Comparison of ENCODE assay signal across 8 cellular contexts in the genomic region with DNA sequence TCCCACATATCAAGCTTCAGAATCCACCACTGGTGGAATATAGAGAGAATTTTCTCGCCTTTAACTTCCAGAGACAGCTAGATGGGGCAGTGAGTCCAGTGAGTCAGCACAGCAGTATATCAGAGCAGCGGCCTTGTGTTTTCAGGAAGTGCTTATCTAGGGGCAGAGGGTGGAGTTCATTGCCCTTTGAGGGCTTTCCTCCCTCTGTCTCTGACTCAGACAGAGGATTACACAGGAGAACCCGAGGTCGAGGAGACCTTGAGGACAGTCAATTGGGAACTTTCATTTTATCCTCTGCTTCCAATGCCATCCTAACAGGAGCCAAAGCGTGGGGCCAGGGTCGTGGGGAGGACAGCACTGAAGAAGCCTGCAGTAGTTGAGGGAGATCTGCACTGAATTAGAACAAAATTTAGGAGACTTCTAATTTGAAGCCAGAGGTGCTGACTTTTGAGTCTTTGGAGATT.
DNase-seq lines count a peak whose midpoint lies in the region; ATAC-seq and TF ChIP-seq lines count a peak whose summit lies in the region.

No MANE protein-coding gene starts in this region.

- H3K9me3 Mint-ChIP-seq in CD4-positive, CD25-positive, alpha-beta regulatory T cell: no peaks in the 10 kb centered on the region
- peaks cover 1% of the 10 kb centered on the region for H3K9me3 Mint-ChIP-seq in activated naive CD8-positive, alpha-beta T cell treated with anti-CD3 and anti-CD28 coated beads, Interleukin-2, amount 10 ng/mL, durations not matched to agents 7 days and 5 days

- H3K36me3 ChIP-seq in CD4-positive, CD25-positive, alpha-beta regulatory T cell (ENCODE audit: control insufficient read depth, insufficient read depth, low read length): no peaks in the 10 kb centered on the region
- H3K36me3 ChIP-seq in GM23248 (ENCODE audit: low read depth) (no peaks in the 10 kb centered on the region), lung (ENCODE audit: control insufficient read depth in 2 of 2, insufficient read depth in 2 of 2, low read length in 2 of 2) (no peaks in the 10 kb centered on the region)

- no peaks in the 10 kb centered on the region for H3K27me3 Mint-ChIP-seq in CD4-positive, CD25-positive, alpha-beta regulatory T cell
- no peaks in the 10 kb centered on the region for H3K27me3 Mint-ChIP-seq in activated naive CD8-positive, alpha-beta T cell treated with anti-CD3 and anti-CD28 coated beads, Interleukin-2, amount 10 ng/mL, durations not matched to agents 7 days and 5 days

- no peak for TF ChIP-seq CTCF in lung (IDR thresholded peaks at IDR 0.05; ENCODE audit: control extremely low read depth, extremely low read depth)

- no peaks in the 10 kb centered on the region for H3K9me3 ChIP-seq in CD4-positive, CD25-positive, alpha-beta regulatory T cell (ENCODE audit: control insufficient read depth in 2 of 2, low read length in 2 of 2)
- no peaks in the 10 kb centered on the region for H3K9me3 ChIP-seq in GM23248 (ENCODE audit: low read depth)
- H3K9me3 ChIP-seq in lung (ENCODE audit: control insufficient read depth in 2 of 2, insufficient read depth in 1 of 2, low read length in 1 of 2): no peaks in the 10 kb centered on the region

- no peak overlapping the region for H3K4me2 ChIP-seq in GM23248 (ENCODE audit: unreplicated experiment)

- in situ Hi-C loops in GM23248 (cut with MboI): no loop called here

- no peaks in the 10 kb centered on the region for H3K27me3 ChIP-seq in CD4-positive, CD25-positive, alpha-beta regulatory T cell (ENCODE audit: control insufficient read depth, insufficient read depth, low read length)
- H3K27me3 ChIP-seq in GM23248 (replicated peaks; ENCODE audit: insufficient read depth) (peaks cover 5% of the 10 kb centered on the region), lung (ENCODE audit: control insufficient read depth, insufficient read depth) (no peaks in the 10 kb centered on the region)

- peak overlapping the region; percentile 72 to 90 (median 81) for H3K27ac Mint-ChIP-seq in CD4-positive, CD25-positive, alpha-beta regulatory T cell
- peak overlapping the region; percentile 91 for H3K27ac Mint-ChIP-seq in activated naive CD8-positive, alpha-beta T cell treated with anti-CD3 and anti-CD28 coated beads, Interleukin-2, amount 10 ng/mL, durations not matched to agents 7 days and 5 days

- no peaks in the 10 kb centered on the region for H3K79me2 ChIP-seq in GM23248 (ENCODE audit: insufficient read depth)

- no peak overlapping the region for H3K9ac ChIP-seq in GM23248

- H3K9me2 ChIP-seq in GM23248 (ENCODE audit: insufficient read depth): no peaks in the 10 kb centered on the region

- peak; percentile 3 to 79 (median 11) for DNase-seq in CD4-positive, CD25-positive, alpha-beta regulatory T cell
- DNase-seq in GM23248 (peak; percentile 6), NCI-H460 (ENCODE audit: extremely low read depth, low read depth) (peak; percentile 45), lung (ENCODE audit: low spot score) (peak; percentile 35), NCI-H510A treated with DMSO at 0.1 percent for 48 hours (lab: John Stamatoyannopoulos, UW) (no peak), nucleus accumbens (lab: John Stamatoyannopoulos, UW) (no peak)
- no peak for DNase-seq in activated naive CD8-positive, alpha-beta T cell treated with anti-CD3 and anti-CD28 coated beads, Interleukin-2, amount 10 ng/mL, durations not matched to agents 7 days and 5 days

- peak overlapping the region; percentile 74 for H3K4me3 ChIP-seq in CD4-positive, CD25-positive, alpha-beta regulatory T cell (ENCODE audit: low read depth, low read length)
- no peak overlapping the region for H3K4me3 ChIP-seq in GM23248
- H3K4me3 ChIP-seq in lung: no peak overlapping the region

- peaks cover 25% of the 10 kb centered on the region for H3K4me1 ChIP-seq in CD4-positive, CD25-positive, alpha-beta regulatory T cell (ENCODE audit: control insufficient read depth, insufficient read depth, low read length, poor library complexity, severe bottlenecking)
- no peaks in the 10 kb centered on the region for H3K4me1 ChIP-seq in GM23248 (ENCODE audit: insufficient read depth)
- peaks cover 5 to 15% of the 10 kb centered on the region in 2 donors for H3K4me1 ChIP-seq in lung (ENCODE audit: control insufficient read depth in 2 of 2, insufficient read depth in 2 of 2, low read length in 2 of 2)

- peak overlapping the region; percentile 69 for H3K27ac ChIP-seq in CD4-positive, CD25-positive, alpha-beta regulatory T cell (ENCODE audit: insufficient read depth, low read length, poor library complexity, severe bottlenecking)
- no peak overlapping the region for H3K27ac ChIP-seq in GM23248
- H3K27ac ChIP-seq in lung (ENCODE audit: low read depth in 1 of 2, low read length in 1 of 2): peak overlapping the region; percentile 6 to 75

- peaks cover 11 to 61% (median 45%) of the 10 kb centered on the region in 4 donors for H3K4me1 Mint-ChIP-seq in CD4-positive, CD25-positive, alpha-beta regulatory T cell
- peaks cover 38% of the 10 kb centered on the region for H3K4me1 Mint-ChIP-seq in activated naive CD8-positive, alpha-beta T cell treated with anti-CD3 and anti-CD28 coated beads, Interleukin-2, amount 10 ng/mL, durations not matched to agents 7 days and 5 days

- H3K4me3 Mint-ChIP-seq in CD4-positive, CD25-positive, alpha-beta regulatory T cell: peak overlapping the region; percentile 65 to 92 (median 80)
- H3K4me3 Mint-ChIP-seq in activated naive CD8-positive, alpha-beta T cell treated with anti-CD3 and anti-CD28 coated beads, Interleukin-2, amount 10 ng/mL, durations not matched to agents 7 days and 5 days: peak overlapping the region; percentile 73

- no peak overlapping the region for H2AFZ ChIP-seq in GM23248

- WGBS in GM23248 (ENCODE audit: low coverage in 1 of 2, low lambda C conversion rate in 2 of 2, missing lambda C conversion rate in 2 of 2), 2 experiments: 62 to 70% methylated on average over 6 of the region's 6 CpGs
- 35 to 37% methylated on average over 6 of the region's 6 CpGs for WGBS in lung, 2 donors

- no peaks in the 10 kb centered on the region for H4K20me1 ChIP-seq in GM23248 (ENCODE audit: insufficient read depth)

- H3K36me3 Mint-ChIP-seq in CD4-positive, CD25-positive, alpha-beta regulatory T cell: no peaks in the 10 kb centered on the region
- H3K36me3 Mint-ChIP-seq in activated naive CD8-positive, alpha-beta T cell treated with anti-CD3 and anti-CD28 coated beads, Interleukin-2, amount 10 ng/mL, durations not matched to agents 7 days and 5 days: peaks cover 6% of the 10 kb centered on the region

- peak; percentile 90 to 94 for ATAC-seq in CD4-positive, CD25-positive, alpha-beta regulatory T cell (ENCODE audit: low read depth in 2 of 2)
- ATAC-seq in activated naive CD8-positive, alpha-beta T cell treated with anti-CD3 and anti-CD28 coated beads, Interleukin-2, amount 10 ng/mL, durations not matched to agents 7 days and 5 days (ENCODE audit: low read depth): peak; percentile 87
- ATAC-seq in lung (ENCODE audit: insufficient read depth, low FRiP score) (peak; percentile 92), HG03439 (IDR thresholded peaks at IDR 0.05; ENCODE audit: unreplicated experiment) (no peak)

- POLR2A ChIA-PET in activated naive CD8-positive, alpha-beta T cell treated with anti-CD3 and anti-CD28 coated beads, Interleukin-2, amount 10 ng/mL, durations not matched to agents 7 days and 5 days (lab: Charles Lee): no interaction called here

- no peaks in the 10 kb centered on the region for H3F3A ChIP-seq in GM23248 (ENCODE audit: insufficient read depth)

Comparison
In these comparisons a context has a peak if more than half of its experiments do, and no peak if none do; other contexts are left out.
1. DNase-seq: peak in CD4-positive, CD25-positive, alpha-beta regulatory T cell (3 of 3), GM23248 (single experiment), NCI-H460 (single experiment) and lung (single experiment); none in activated naive CD8-positive, alpha-beta T cell treated with anti-CD3 and anti-CD28 coated beads, Interleukin-2, amount 10 ng/mL, durations not matched to agents 7 days and 5 days (single experiment), NCI-H510A treated with DMSO at 0.1 percent for 48 hours (single experiment) and nucleus accumbens (0 of 56).